ENCODE assay signal across 1 cellular context in the genomic region with DNA sequence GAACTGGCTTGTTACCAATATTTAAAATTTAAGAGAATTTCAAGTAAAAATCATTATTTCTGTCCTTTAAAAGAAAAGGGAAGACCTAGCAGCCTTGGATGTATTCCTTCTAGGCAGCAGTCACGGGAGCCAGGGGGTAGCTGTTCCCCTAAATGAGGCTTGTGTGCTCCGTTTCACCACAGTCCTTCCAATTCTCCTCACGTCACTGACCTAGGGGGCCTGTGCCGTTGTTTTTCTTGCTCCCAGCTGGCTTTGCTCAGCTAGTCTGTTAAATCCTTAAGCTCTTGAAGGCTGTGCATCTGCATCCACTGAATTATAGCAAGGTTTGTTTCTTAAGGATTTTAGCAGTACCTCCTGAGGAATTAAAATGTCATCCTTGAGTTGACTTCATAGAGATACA.
TF ChIP-seq lines count a peak whose summit lies in the region.

No MANE protein-coding gene starts in this region.

TF ChIP-seq in GM23338, 12 proteins besides CTCF, POLR2A, EP300 and RAD21 (continued from another document):
- TF ChIP-seq, protein P1, sequence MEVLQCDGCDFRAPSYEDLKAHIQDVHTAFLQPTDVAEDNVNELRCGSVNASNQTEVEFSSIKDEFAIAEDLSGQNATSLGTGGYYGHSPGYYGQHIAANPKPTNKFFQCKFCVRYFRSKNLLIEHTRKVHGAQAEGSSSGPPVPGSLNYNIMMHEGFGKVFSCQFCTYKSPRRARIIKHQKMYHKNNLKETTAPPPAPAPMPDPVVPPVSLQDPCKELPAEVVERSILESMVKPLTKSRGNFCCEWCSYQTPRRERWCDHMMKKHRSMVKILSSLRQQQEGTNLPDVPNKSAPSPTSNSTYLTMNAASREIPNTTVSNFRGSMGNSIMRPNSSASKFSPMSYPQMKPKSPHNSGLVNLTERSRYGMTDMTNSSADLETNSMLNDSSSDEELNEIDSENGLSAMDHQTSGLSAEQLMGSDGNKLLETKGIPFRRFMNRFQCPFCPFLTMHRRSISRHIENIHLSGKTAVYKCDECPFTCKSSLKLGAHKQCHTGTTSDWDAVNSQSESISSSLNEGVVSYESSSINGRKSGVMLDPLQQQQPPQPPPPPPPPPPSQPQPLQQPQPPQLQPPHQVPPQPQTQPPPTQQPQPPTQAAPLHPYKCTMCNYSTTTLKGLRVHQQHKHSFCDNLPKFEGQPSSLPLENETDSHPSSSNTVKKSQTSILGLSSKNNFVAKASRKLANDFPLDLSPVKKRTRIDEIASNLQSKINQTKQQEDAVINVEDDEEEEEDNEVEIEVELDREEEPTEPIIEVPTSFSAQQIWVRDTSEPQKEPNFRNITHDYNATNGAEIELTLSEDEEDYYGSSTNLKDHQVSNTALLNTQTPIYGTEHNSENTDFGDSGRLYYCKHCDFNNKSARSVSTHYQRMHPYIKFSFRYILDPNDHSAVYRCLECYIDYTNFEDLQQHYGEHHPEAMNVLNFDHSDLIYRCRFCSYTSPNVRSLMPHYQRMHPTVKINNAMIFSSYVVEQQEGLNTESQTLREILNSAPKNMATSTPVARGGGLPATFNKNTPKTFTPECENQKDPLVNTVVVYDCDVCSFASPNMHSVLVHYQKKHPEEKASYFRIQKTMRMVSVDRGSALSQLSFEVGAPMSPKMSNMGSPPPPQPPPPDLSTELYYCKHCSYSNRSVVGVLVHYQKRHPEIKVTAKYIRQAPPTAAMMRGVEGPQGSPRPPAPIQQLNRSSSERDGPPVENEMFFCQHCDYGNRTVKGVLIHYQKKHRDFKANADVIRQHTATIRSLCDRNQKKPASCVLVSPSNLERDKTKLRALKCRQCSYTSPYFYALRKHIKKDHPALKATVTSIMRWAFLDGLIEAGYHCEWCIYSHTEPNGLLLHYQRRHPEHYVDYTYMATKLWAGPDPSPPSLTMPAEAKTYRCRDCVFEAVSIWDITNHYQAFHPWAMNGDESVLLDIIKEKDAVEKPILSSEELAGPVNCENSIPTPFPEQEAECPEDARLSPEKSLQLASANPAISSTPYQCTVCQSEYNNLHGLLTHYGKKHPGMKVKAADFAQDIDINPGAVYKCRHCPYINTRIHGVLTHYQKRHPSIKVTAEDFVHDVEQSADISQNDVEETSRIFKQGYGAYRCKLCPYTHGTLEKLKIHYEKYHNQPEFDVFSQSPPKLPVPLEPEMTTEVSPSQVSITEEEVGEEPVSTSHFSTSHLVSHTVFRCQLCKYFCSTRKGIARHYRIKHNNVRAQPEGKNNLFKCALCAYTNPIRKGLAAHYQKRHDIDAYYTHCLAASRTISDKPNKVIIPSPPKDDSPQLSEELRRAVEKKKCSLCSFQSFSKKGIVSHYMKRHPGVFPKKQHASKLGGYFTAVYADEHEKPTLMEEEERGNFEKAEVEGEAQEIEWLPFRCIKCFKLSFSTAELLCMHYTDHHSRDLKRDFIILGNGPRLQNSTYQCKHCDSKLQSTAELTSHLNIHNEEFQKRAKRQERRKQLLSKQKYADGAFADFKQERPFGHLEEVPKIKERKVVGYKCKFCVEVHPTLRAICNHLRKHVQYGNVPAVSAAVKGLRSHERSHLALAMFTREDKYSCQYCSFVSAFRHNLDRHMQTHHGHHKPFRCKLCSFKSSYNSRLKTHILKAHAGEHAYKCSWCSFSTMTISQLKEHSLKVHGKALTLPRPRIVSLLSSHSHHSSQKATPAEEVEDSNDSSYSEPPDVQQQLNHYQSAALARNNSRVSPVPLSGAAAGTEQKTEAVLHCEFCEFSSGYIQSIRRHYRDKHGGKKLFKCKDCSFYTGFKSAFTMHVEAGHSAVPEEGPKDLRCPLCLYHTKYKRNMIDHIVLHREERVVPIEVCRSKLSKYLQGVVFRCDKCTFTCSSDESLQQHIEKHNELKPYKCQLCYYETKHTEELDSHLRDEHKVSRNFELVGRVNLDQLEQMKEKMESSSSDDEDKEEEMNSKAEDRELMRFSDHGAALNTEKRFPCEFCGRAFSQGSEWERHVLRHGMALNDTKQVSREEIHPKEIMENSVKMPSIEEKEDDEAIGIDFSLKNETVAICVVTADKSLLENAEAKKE (CRISPR knock-in tag; IDR thresholded peaks at IDR 0.05): no peak
- TF ChIP-seq EZH2phosphoT487 (IDR thresholded peaks at IDR 0.05; ENCODE audit: unreplicated experiment): no peak
